ENCODE assay signal across 8 cellular contexts in genomic region chr16:3610698-3611144, GRCh38. TPM values are rescaled to one million over a fixed set of nuclear protein-coding genes. Genes with fewer than 3 reads are reported as not detected.
A peak's percentile ranks its signal among the peaks of the same experiment; 100 is the strongest.
DNase-seq lines count a peak whose midpoint lies in the region; ATAC-seq and TF ChIP-seq lines count a peak whose summit lies in the region.

No MANE protein-coding gene starts in this region.

- peak overlapping the region; percentile 95 for H2AFZ ChIP-seq in MM.1S (ENCODE audit: low read length)

- intact Hi-C loops in naive thymus-derived CD4-positive, alpha-beta T cell (cut with micrococcal nuclease): loop anchor here (1.0 to 5.0 kb wide), 11 partner anchors 27 to 1347 kb away; partner anchors contain the start of genes ADCY9 (in 1 of the 2), CREBBP (in 1 of the 2), NLRC3 (in 1 of the 2) and SEC14L5 (in 1 of the 2)

- no peaks in the 10 kb centered on the region for H4K20me1 ChIP-seq in MM.1S (ENCODE audit: insufficient read depth, low read length)

- H3F3A ChIP-seq in MM.1S (ENCODE audit: insufficient read depth, low read length): peaks cover 3% of the 10 kb centered on the region; the same call in 1 of the 2 replicates

- peaks cover 0 to 1% (median 0%) of the 10 kb centered on the region in 11 donors for H3K9me3 Mint-ChIP-seq in naive thymus-derived CD4-positive, alpha-beta T cell

- H3K9me3 ChIP-seq in MM.1S (replicated peaks; ENCODE audit: insufficient read depth, low read length) (no peaks in the 10 kb centered on the region), ectodermal cell (ENCODE audit: control insufficient read depth, low read length) (no peaks in the 10 kb centered on the region)
- H3K9me3 ChIP-seq in naive thymus-derived CD4-positive, alpha-beta T cell (ENCODE audit: control insufficient read depth in 2 of 3, low read length in 3 of 3): no peaks in the 10 kb centered on the region

- no peaks in the 10 kb centered on the region for H3K9me2 ChIP-seq in MM.1S (replicated peaks; ENCODE audit: insufficient read depth, low read length)

- H3K36me3 ChIP-seq in MM.1S (replicated peaks; ENCODE audit: insufficient read depth, low read length) (0 out of 2 replicates have a peak, but pooled peaks cover 4% of the 10 kb centered on the region), ectodermal cell (ENCODE audit: control insufficient read depth, insufficient read depth, low read length) (no peaks in the 10 kb centered on the region)
- H3K36me3 ChIP-seq in naive thymus-derived CD4-positive, alpha-beta T cell (ENCODE audit: control insufficient read depth in 2 of 3, insufficient read depth in 3 of 3, low read length in 3 of 3): peaks cover 0 to 8% (median 0%) of the 10 kb centered on the region in 3 experiments

- no peaks in the 10 kb centered on the region for H3K27me3 Mint-ChIP-seq in naive thymus-derived CD4-positive, alpha-beta T cell

- H3K4me1 ChIP-seq in MM.1S (ENCODE audit: low read length) (peaks cover 14% of the 10 kb centered on the region), ectodermal cell (ENCODE audit: control insufficient read depth, insufficient read depth, low read length) (peaks cover 16% of the 10 kb centered on the region)
- peaks cover 18 to 21% of the 10 kb centered on the region in 2 donors for H3K4me1 ChIP-seq in naive thymus-derived CD4-positive, alpha-beta T cell (ENCODE audit: control insufficient read depth in 2 of 2, insufficient read depth in 2 of 2, low read length in 2 of 2)

- ATAC-seq in naive thymus-derived CD4-positive, alpha-beta T cell: no peak
- no peak for ATAC-seq in HG02970 (IDR thresholded peaks at IDR 0.05; ENCODE audit: low FRiP score, unreplicated experiment)
- no peak for ATAC-seq in GM19324 (IDR thresholded peaks at IDR 0.05; ENCODE audit: low FRiP score, unreplicated experiment)

- peak overlapping the region; percentile 83 to 100 (median 98) for H3K4me3 Mint-ChIP-seq in naive thymus-derived CD4-positive, alpha-beta T cell

- H3K27ac ChIP-seq in MM.1S (ENCODE audit: low read length) (no peak overlapping the region), ectodermal cell (ENCODE audit: insufficient read depth, low read depth, low read length, poor library complexity, severe bottlenecking) (peak overlapping the region; percentile 60)
- H3K27ac ChIP-seq in naive thymus-derived CD4-positive, alpha-beta T cell (ENCODE audit: low read depth, low read length): peak overlapping the region; percentile 90

- H3K27me3 ChIP-seq in MM.1S (replicated peaks; ENCODE audit: insufficient read depth, low read length) (no peaks in the 10 kb centered on the region), ectodermal cell (ENCODE audit: control insufficient read depth, insufficient read depth, low read length, poor library complexity, severe bottlenecking) (no peaks in the 10 kb centered on the region)
- H3K27me3 ChIP-seq in naive thymus-derived CD4-positive, alpha-beta T cell (ENCODE audit: control insufficient read depth in 2 of 2, insufficient read depth in 2 of 2, low read length in 2 of 2): no peaks in the 10 kb centered on the region

- peaks cover 51% of the 10 kb centered on the region for H3K79me2 ChIP-seq in MM.1S (ENCODE audit: low read length)

- H3K36me3 Mint-ChIP-seq in naive thymus-derived CD4-positive, alpha-beta T cell: peaks cover 0 to 29% (median 16%) of the 10 kb centered on the region in 5 donors

- WGBS in ectodermal cell, 2 experiments: 9 to 12% methylated on average over 10 of the region's 10 CpGs

- DNase-seq in GM12865 (ENCODE audit: low read depth): peak; percentile 29
- DNase-seq in MM.1S: no peak
- peak in 3 of 9 donors; percentile 2 to 6 (median 5) for DNase-seq in naive thymus-derived CD4-positive, alpha-beta T cell
- DNase-seq in NCI-H526 (lab: John Stamatoyannopoulos, UW): no peak
- no peak for DNase-seq in NCI-H69 (lab: John Stamatoyannopoulos, UW)

- peak overlapping the region; percentile 75 to 97 (median 90) for H3K27ac Mint-ChIP-seq in naive thymus-derived CD4-positive, alpha-beta T cell

- POLR2A ChIA-PET in naive thymus-derived CD4-positive, alpha-beta T cell (lab: Charles Lee): no interaction called here

- CTCF ChIA-PET in naive thymus-derived CD4-positive, alpha-beta T cell (lab: Charles Lee): no interaction called here

- peak overlapping the region; percentile 88 for H3K9ac ChIP-seq in MM.1S (ENCODE audit: low read length)

- peaks cover 37 to 67% (median 57%) of the 10 kb centered on the region in 7 donors for H3K4me1 Mint-ChIP-seq in naive thymus-derived CD4-positive, alpha-beta T cell

- H3K4me3 ChIP-seq in GM12865 (ENCODE audit: low read depth, low read length) (peak overlapping the region; percentile 61), MM.1S (ENCODE audit: low read length) (peak overlapping the region; percentile 96), ectodermal cell (ENCODE audit: insufficient read depth, low read depth, low read length) (peak overlapping the region; percentile 89)
- H3K4me3 ChIP-seq in naive thymus-derived CD4-positive, alpha-beta T cell (ENCODE audit: low read length): peak overlapping the region; percentile 99

- peak overlapping the region; percentile 96 for H3K4me2 ChIP-seq in MM.1S (ENCODE audit: low read depth, low read length)

- TF ChIP-seq CTCF in GM12865 (IDR thresholded peaks at IDR 0.05; ENCODE audit: insufficient read depth, low read depth, low read length, missing control alignments) (no peak), MM.1S (IDR thresholded peaks at IDR 0.05; ENCODE audit: low read length) (no peak)

RNA-seq across cellular contexts. Expression of gene SLX4, which starts 0.7 kb away (rescaled TPM):
- polyA plus RNA-seq in ectodermal cell (2013, experiment 1 of 4): 9.3 TPM
- polyA plus RNA-seq in ectodermal cell (2013, experiment 2 of 4): 10.6 TPM
- polyA plus RNA-seq in ectodermal cell (2013, experiment 3 of 4): 8.1 TPM
- polyA plus RNA-seq in ectodermal cell (2013, experiment 4 of 4): 9.6 TPM
- 10 to 100 TPM in 1 of 5 experiments, 1 to 10 TPM in 4; 7.1 to 12.5 (median 8.5) TPM for total RNA-seq in naive thymus-derived CD4-positive, alpha-beta T cell
- 1 to 10 TPM in 1 of 2 donors, under 1 TPM in 1; 0.89 to 1.2 TPM for polyA plus RNA-seq in naive thymus-derived CD4-positive, alpha-beta T cell

RNA-seq across cellular contexts. Expression of gene NLRC3, which starts 33.5 kb away (rescaled TPM):
- polyA plus RNA-seq in ectodermal cell (2013, experiment 1 of 4): not detected
- 0.05 TPM for polyA plus RNA-seq in ectodermal cell (2013, experiment 2 of 4)
- polyA plus RNA-seq in ectodermal cell (2013, experiment 3 of 4): not detected
- 0.04 TPM for polyA plus RNA-seq in ectodermal cell (2013, experiment 4 of 4)
- 10 to 100 TPM; 64.1 to 91.3 (median 87.3) TPM for total RNA-seq in naive thymus-derived CD4-positive, alpha-beta T cell
- 10 to 100 TPM; 22.2 to 40.1 TPM for polyA plus RNA-seq in naive thymus-derived CD4-positive, alpha-beta T cell

RNA-seq across cellular contexts. Expression of gene DNASE1, which starts 43.8 kb away (rescaled TPM):
- polyA plus RNA-seq in ectodermal cell (2013, experiment 1 of 4): 20.3 TPM
- polyA plus RNA-seq in ectodermal cell (2013, experiment 2 of 4): 19.7 TPM
- 13.8 TPM for polyA plus RNA-seq in ectodermal cell (2013, experiment 3 of 4)
- polyA plus RNA-seq in ectodermal cell (2013, experiment 4 of 4): 17.9 TPM
- 10 to 100 TPM; 26.0 to 59.6 (median 37.2) TPM for total RNA-seq in naive thymus-derived CD4-positive, alpha-beta T cell
- polyA plus RNA-seq in naive thymus-derived CD4-positive, alpha-beta T cell: 10 to 100 TPM in 1 of 2 donors, 1 to 10 TPM in 1; 5.6 to 16.8 TPM
